ENCODE assay signal across 22 cellular contexts in the genomic region with DNA sequence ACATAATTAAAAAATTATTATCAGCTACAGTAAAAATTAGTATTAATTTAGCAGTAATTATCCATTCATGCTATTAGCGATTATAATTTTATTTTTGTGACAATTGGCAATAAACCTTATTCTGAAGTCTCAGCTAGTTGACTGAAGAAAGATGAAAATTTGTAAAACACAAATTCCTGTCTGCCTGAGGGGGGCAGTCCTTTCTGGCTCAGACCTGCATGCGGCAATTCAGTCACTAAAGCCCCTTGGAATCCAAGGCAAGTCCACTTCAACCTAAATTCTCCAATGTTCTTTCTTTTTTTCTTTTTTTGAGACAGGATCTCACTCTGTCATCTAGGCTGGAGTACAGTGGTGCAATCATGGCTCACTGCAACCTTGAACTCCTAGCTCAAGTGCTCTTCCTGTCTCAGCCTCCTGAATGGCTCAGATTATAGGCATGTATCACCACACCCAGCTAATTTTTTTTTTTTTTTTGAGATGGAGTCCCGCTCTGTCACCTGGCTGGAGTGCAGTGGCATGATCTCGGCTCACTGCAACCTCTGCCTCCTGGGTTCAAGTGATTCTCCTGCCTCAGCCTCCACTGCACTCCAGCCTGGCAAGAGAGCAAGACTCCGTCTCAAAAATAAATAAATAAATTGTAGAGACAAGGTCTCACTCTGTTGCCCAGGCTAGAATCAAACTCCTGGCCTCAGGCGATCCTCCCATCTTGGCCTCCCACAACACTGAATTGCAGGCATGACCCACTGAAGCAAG. TPM values are rescaled to one million over a fixed set of nuclear protein-coding genes. Genes with fewer than 3 reads are reported as not detected.
DNase-seq lines count a peak whose midpoint lies in the region; ATAC-seq and TF ChIP-seq lines count a peak whose summit lies in the region.
"Had no signal": no experiment of that assay in that cellular context is flagged by ENCODE, and none has a peak within 500 bp of the region (broad histone marks: within the 10 kb centered on the region; RNA-seq: fewer than 3 reads in every experiment).

No MANE protein-coding gene starts in this region.

- no peak overlapping the region for H3K23ac ChIP-seq in H9 (ENCODE audit: insufficient read length, low read depth, low read length)
- H3K23ac ChIP-seq in mesenchymal stem cell (ENCODE audit: low read length in 2 of 2): no peak overlapping the region

- H4K5ac ChIP-seq in H9 (ENCODE audit: insufficient read length, low read depth, low read length): no peak overlapping the region

- no peaks in the 10 kb centered on the region for H3K79me2 ChIP-seq in H9 (ENCODE audit: insufficient read depth, low read length)

- H4K8ac ChIP-seq in H9 (replicated peaks; ENCODE audit: insufficient read length, low read depth, low read length) (no peak overlapping the region), mesenchymal stem cell (ENCODE audit: low read length) (no peak overlapping the region)

- no peaks in the 10 kb centered on the region for H3K79me1 ChIP-seq in H9 (ENCODE audit: insufficient read depth, low read depth, low read length, poor library complexity, severe bottlenecking)
- H3K79me1 ChIP-seq in mesenchymal stem cell (replicated peaks; ENCODE audit: low read length, poor library complexity, severe bottlenecking): no peaks in the 10 kb centered on the region

- no peaks in the 10 kb centered on the region for H3K36me3 Mint-ChIP-seq in H9 (ENCODE audit: insufficient read depth in 1 of 3, low read depth in 3 of 3)
- peaks cover 3% of the 10 kb centered on the region for H3K36me3 Mint-ChIP-seq in activated naive CD8-positive, alpha-beta T cell treated with anti-CD3 and anti-CD28 coated beads, Interleukin-2, amount 50 U/mL, for 24 hours (ENCODE audit: low read depth)
- H3K36me3 Mint-ChIP-seq: activated naive CD8-positive, alpha-beta T cell; brain; naive thymus-derived CD4-positive, alpha-beta T cell had no signal

- intact Hi-C loops in psoas muscle (cut with DNase I): no loop called here

- peak overlapping the region in 2 of 3 experiments; percentile 65 to 83; a peak in 4 of 7 replicates for H3K27ac Mint-ChIP-seq in H9
- peak overlapping the region; percentile 38 for H3K27ac Mint-ChIP-seq in activated naive CD8-positive, alpha-beta T cell treated with anti-CD3 and anti-CD28 coated beads, Interleukin-2, amount 50 U/mL, for 24 hours
- H3K27ac Mint-ChIP-seq: B cell, brain had no signal

- no peaks in the 10 kb centered on the region for H3K9me3 ChIP-seq in H9 (ENCODE audit: control insufficient read depth, low read depth, low read length)
- H3K9me3 ChIP-seq in HUES64 (ENCODE audit: insufficient read depth, low read depth, low read length): no peaks in the 10 kb centered on the region
- no peaks in the 10 kb centered on the region for H3K9me3 ChIP-seq in mesenchymal stem cell (ENCODE audit: control insufficient read depth, low read length)
- H3K9me3 ChIP-seq in psoas muscle: no peaks in the 10 kb centered on the region
- H3K9me3 ChIP-seq: pancreas, tibial nerve had no signal

- H4K91ac ChIP-seq in H9 (ENCODE audit: insufficient read length, low read depth, low read length) (no peak overlapping the region), mesenchymal stem cell (ENCODE audit: low read length) (no peak overlapping the region)

- H3K36me3 ChIP-seq in HUES64 (ENCODE audit: insufficient read depth, low read length): no peaks in the 10 kb centered on the region
- no peaks in the 10 kb centered on the region for H3K36me3 ChIP-seq in mesenchymal stem cell (ENCODE audit: control insufficient read depth in 1 of 2, insufficient read depth in 2 of 2, low read depth in 1 of 2, low read length in 2 of 2)
- H3K36me3 ChIP-seq in psoas muscle (ENCODE audit: insufficient read depth in 1 of 2, low read depth in 1 of 2): no peaks in the 10 kb centered on the region
- H3K36me3 ChIP-seq: pancreas, tibial nerve had no signal

- no peak overlapping the region for H3K56ac ChIP-seq in H9 (ENCODE audit: insufficient read length, low read depth, low read length)

- H3K9ac ChIP-seq in H9 (ENCODE audit: extremely low read depth, insufficient read length, low read length) (no peak overlapping the region), HUES64 (ENCODE audit: low read depth, low read length) (no peak overlapping the region), mesenchymal stem cell (ENCODE audit: low read length) (no peak overlapping the region)

- DNase-seq in H9 (no peak), mesenchymal stem cell (peak; percentile 25), ACHN (no peak), NCI-H226 (no peak), psoas muscle (no peak)
- DNase-seq in activated naive CD8-positive, alpha-beta T cell treated with anti-CD3 and anti-CD28 coated beads, Interleukin-2, amount 50 U/mL, for 24 hours: no peak
- DNase-seq: cortex of kidney, hypothalamus, kidney, NCI-H187, NCI-H345, pancreas had no signal

- H3K27ac ChIP-seq in H9 (ENCODE audit: insufficient read length, low read depth, low read length): no peak overlapping the region
- H3K27ac ChIP-seq in HUES64 (ENCODE audit: low read depth, low read length): peak overlapping the region; percentile 85
- H3K27ac ChIP-seq in mesenchymal stem cell (ENCODE audit: low read length, poor library complexity, severe bottlenecking): no peak overlapping the region
- H3K27ac ChIP-seq in psoas muscle: no peak overlapping the region
- H3K27ac ChIP-seq: pancreas, tibial nerve had no signal

- H3K4me2 ChIP-seq in H9 (ENCODE audit: insufficient read depth, insufficient read length, low read length) (peak overlapping the region; percentile 17), mesenchymal stem cell (ENCODE audit: low read length, poor library complexity, severe bottlenecking) (no peak overlapping the region)

- peaks cover 35 to 40% of the 10 kb centered on the region in 2 experiments for H3K4me1 Mint-ChIP-seq in H9
- H3K4me1 Mint-ChIP-seq in activated naive CD8-positive, alpha-beta T cell treated with anti-CD3 and anti-CD28 coated beads, Interleukin-2, amount 50 U/mL, for 24 hours: peaks cover 20% of the 10 kb centered on the region

- no peak overlapping the region; a peak in 1 of 5 replicates for H3K4me3 Mint-ChIP-seq in H9
- no peak overlapping the region for H3K4me3 Mint-ChIP-seq in activated naive CD8-positive, alpha-beta T cell treated with anti-CD3 and anti-CD28 coated beads, Interleukin-2, amount 50 U/mL, for 24 hours
- H3K4me3 Mint-ChIP-seq: activated naive CD8-positive, alpha-beta T cell; B cell; brain had no signal

- H2BK15ac ChIP-seq in H9 (ENCODE audit: low read depth, low read length) (no peak overlapping the region), mesenchymal stem cell (ENCODE audit: low read depth, poor library complexity, severe bottlenecking) (no peak overlapping the region)

- H2BK20ac ChIP-seq in H9 (ENCODE audit: low read depth, low read length, poor library complexity, severe bottlenecking): no peak overlapping the region

- no peak overlapping the region for H3K4ac ChIP-seq in H9 (ENCODE audit: low read depth, low read length)
- no peak overlapping the region for H3K4ac ChIP-seq in mesenchymal stem cell (ENCODE audit: low read depth in 1 of 2, low read length in 2 of 2)

- H3K27me3 ChIP-seq in H9 (ENCODE audit: insufficient read depth, low read length): no peaks in the 10 kb centered on the region
- H3K27me3 ChIP-seq in HUES64 (ENCODE audit: insufficient read depth, low read length): no peaks in the 10 kb centered on the region
- no peaks in the 10 kb centered on the region for H3K27me3 ChIP-seq in mesenchymal stem cell (ENCODE audit: control insufficient read depth in 1 of 2, insufficient read depth in 1 of 2, low read length in 2 of 2)
- H3K27me3 ChIP-seq in psoas muscle (ENCODE audit: insufficient read depth in 3 of 3, low read length in 2 of 3): peaks cover 0 to 3% (median 0%) of the 10 kb centered on the region in 3 donors
- H3K27me3 ChIP-seq: pancreas, tibial nerve had no signal

- H3K4me3 ChIP-seq in HUES64 (ENCODE audit: low read length): no peak overlapping the region
- H3K4me3 ChIP-seq in mesenchymal stem cell (ENCODE audit: insufficient read depth in 1 of 2, low read depth in 1 of 2, low read length in 2 of 2): no peak overlapping the region
- H3K4me3 ChIP-seq in psoas muscle: no peak overlapping the region
- H3K4me3 ChIP-seq: lung, pancreas, tibial nerve had no signal

- H3K14ac ChIP-seq in H9 (ENCODE audit: insufficient read depth, low read length) (no peak overlapping the region), mesenchymal stem cell (ENCODE audit: low read length in 2 of 2) (no peak overlapping the region)

- no peak overlapping the region for H2AFZ ChIP-seq in H9 (ENCODE audit: low read length)
- no peak overlapping the region for H2AFZ ChIP-seq in mesenchymal stem cell (ENCODE audit: low read depth, low read length)

- H2BK120ac ChIP-seq in H9 (ENCODE audit: low read depth, low read length, poor library complexity, severe bottlenecking) (no peak overlapping the region), mesenchymal stem cell (ENCODE audit: low read depth, low read length) (no peak overlapping the region)

- H2AK5ac ChIP-seq in H9 (ENCODE audit: insufficient read length, low read length): no peak overlapping the region
- no peak overlapping the region for H2AK5ac ChIP-seq in mesenchymal stem cell (ENCODE audit: low read length, severe bottlenecking)

- H3K18ac ChIP-seq in H9 (ENCODE audit: insufficient read length, low read depth, low read length) (no peak overlapping the region), mesenchymal stem cell (ENCODE audit: low read depth in 1 of 2, low read length in 2 of 2) (no peak overlapping the region)

- H3K4me1 ChIP-seq in H9 (ENCODE audit: insufficient read depth, low read length) (peaks cover 12% of the 10 kb centered on the region; the same call in 1 of the 2 replicates), HUES64 (ENCODE audit: insufficient read depth, low read length) (peaks cover 36% of the 10 kb centered on the region), mesenchymal stem cell (ENCODE audit: control insufficient read depth, insufficient read depth, low read depth, low read length) (peaks cover 5% of the 10 kb centered on the region), psoas muscle (no peaks in the 10 kb centered on the region)
- H3K4me1 ChIP-seq: pancreas, tibial nerve had no signal

- H2BK5ac ChIP-seq in H9 (ENCODE audit: insufficient read length, low read length): no peak overlapping the region
- no peak overlapping the region for H2BK5ac ChIP-seq in mesenchymal stem cell (ENCODE audit: low read depth, low read length, poor library complexity, severe bottlenecking)

- no peaks in the 10 kb centered on the region for H3K27me3 Mint-ChIP-seq in H9 (ENCODE audit: low read depth)
- no peaks in the 10 kb centered on the region for H3K27me3 Mint-ChIP-seq in activated naive CD8-positive, alpha-beta T cell treated with anti-CD3 and anti-CD28 coated beads, Interleukin-2, amount 50 U/mL, for 24 hours

- no CpG with 5 or more reads among the region's 6 CpGs for WGBS in H9 (ENCODE audit: extremely low coverage, insufficient read length, low lambda C conversion rate)
- WGBS in HUES64: 94% methylated on average over 5 of the region's 6 CpGs
- 95% methylated on average over 6 of the region's 6 CpGs for WGBS in mesenchymal stem cell
- WGBS in psoas muscle, 3 donors: 90 to 94% (median 92%) methylated on average over 6 of the region's 6 CpGs

- no peak overlapping the region for H2BK12ac ChIP-seq in H9 (ENCODE audit: insufficient read length, low read depth, low read length)
- H2BK12ac ChIP-seq in mesenchymal stem cell (ENCODE audit: low read length in 2 of 2): no peak overlapping the region

- no peaks in the 10 kb centered on the region for H4K20me1 ChIP-seq in H9 (ENCODE audit: control insufficient read depth, insufficient read depth, insufficient read length)

- peaks cover 0 to 2% of the 10 kb centered on the region in 2 experiments; a peak in 1 of 5 replicates for H3K9me3 Mint-ChIP-seq in H9
- no peaks in the 10 kb centered on the region for H3K9me3 Mint-ChIP-seq in activated naive CD8-positive, alpha-beta T cell treated with anti-CD3 and anti-CD28 coated beads, Interleukin-2, amount 50 U/mL, for 24 hours
- H3K9me3 Mint-ChIP-seq: brain had no signal

- ATAC-seq in activated naive CD8-positive, alpha-beta T cell treated with anti-CD3 and anti-CD28 coated beads, Interleukin-2, amount 50 U/mL, for 24 hours: no peak
- no peak for ATAC-seq in psoas muscle
- ATAC-seq: HepG2, pancreas, Right ventricle myocardium inferior, sciatic nerve had no signal

- in situ Hi-C loops in ACHN (cut with HindIII; ENCODE audit: low pct_ligation_motif_present, low pct_unique_long_range_greater_than_20kb, low sequenced_read_pairs): no loop called here

- no peak overlapping the region for H3T11ph ChIP-seq in H9 (ENCODE audit: low read length)

- H3K23me2 ChIP-seq in H9 (ENCODE audit: insufficient read length, low read depth, low read length, poor library complexity, severe bottlenecking): no peaks in the 10 kb centered on the region

- TF ChIP-seq CTCF in H9 (conservative IDR thresholded peaks at IDR 0.05) (peak; percentile 36; the same call in 2 of the 3 replicates), psoas muscle (IDR thresholded peaks at IDR 0.05) (no peak)

RNA-seq across cellular contexts. Expression of a gene that starts 24.1 kb away (rescaled TPM):
- total RNA-seq in H9 (2021): 3.8 and 4.0 TPM in 2 replicates
- 7.0 TPM for polyA plus RNA-seq in HUES64 (2013, experiment 1 of 2)
- 8.5 TPM for polyA plus RNA-seq in HUES64 (2013, experiment 2 of 2)
- polyA plus RNA-seq in mesenchymal stem cell (2013, experiment 1 of 2): 8.1 TPM
- 8.0 TPM for polyA plus RNA-seq in mesenchymal stem cell (2013, experiment 2 of 2)
- 10 to 100 TPM in 3 of 4 donors, 1 to 10 TPM in 1; 7.7 to 14.1 (median 12.3) TPM for total RNA-seq in psoas muscle
- 1 to 10 TPM; 3.9 to 8.9 (median 8.4) TPM for polyA plus RNA-seq in psoas muscle
- total RNA-seq: HepG2 had no signal
- polyA plus RNA-seq: HepG2 had no signal
